In genomic region chr6:19849196-19849595, GRCh38 we compare ENCODE assay signal across 18 cellular contexts. TPM values are rescaled to one million over a fixed set of nuclear protein-coding genes. Genes with fewer than 3 reads are reported as not detected.
A peak's percentile ranks its signal among the peaks of the same experiment; 100 is the strongest.
DNase-seq lines count a peak whose midpoint lies in the region; ATAC-seq, FAIRE-seq and TF ChIP-seq lines count a peak whose summit lies in the region.
"Had no signal": no experiment of that assay in that cellular context is flagged by ENCODE, and none has a peak within 500 bp of the region (broad histone marks: within the 10 kb centered on the region; RNA-seq: fewer than 3 reads in every experiment).

No MANE protein-coding gene starts in this region.

- dilution Hi-C loops in mammary epithelial cell (cut with HindIII; ENCODE audit: low sequenced_read_pairs), result no loop called here

- no peaks in the 10 kb centered on the region for H3K27me3 ChIP-seq in tibial artery
- no peaks in the 10 kb centered on the region for H3K27me3 ChIP-seq in mammary epithelial cell (ENCODE audit: insufficient read depth, low read length)

- WGBS in mammary epithelial cell (ENCODE audit: low coverage, missing lambda C conversion rate), result 70% methylated on average over 3 of the region's 3 CpGs

- H3K79me2 ChIP-seq in mammary epithelial cell (ENCODE audit: insufficient read depth, low read length), result no peaks in the 10 kb centered on the region

- H3K27ac ChIP-seq in tibial artery, result peak overlapping the region; percentile 79 to 84
- H3K27ac ChIP-seq in mammary epithelial cell (ENCODE audit: insufficient read depth, low read depth, low read length), result no peak overlapping the region
- H3K27ac ChIP-seq: 22Rv1 had no signal

- H2AFZ ChIP-seq in mammary epithelial cell (ENCODE audit: low read depth, low read length), result no peak overlapping the region

- TF ChIP-seq CTCF in brain (conservative IDR thresholded peaks at IDR 0.05) (no peak), tibial artery (IDR thresholded peaks at IDR 0.05) (no peak), mammary epithelial cell (conservative IDR thresholded peaks at IDR 0.05 in 1 of 2, IDR thresholded peaks at IDR 0.05 in 1 of 2; ENCODE audit: extremely low read depth in 1 of 2, insufficient read depth in 1 of 2, low read depth in 1 of 2, low read length in 2 of 2) (no peak)

- FAIRE-seq in islet of Langerhans (lab: Jason Lieb, UNC), result peak; percentile 41

- H3K9me3 ChIP-seq in tibial artery, result no peaks in the 10 kb centered on the region
- no peaks in the 10 kb centered on the region for H3K9me3 ChIP-seq in mammary epithelial cell (replicated peaks; ENCODE audit: insufficient read depth, low read length)

- H3K4me1 ChIP-seq in tibial artery (peaks cover 0 to 50% (median 23%) of the 10 kb centered on the region in 4 donors), mammary epithelial cell (ENCODE audit: insufficient read depth, low read length) (no peaks in the 10 kb centered on the region)

- H3K4me3 ChIP-seq in tibial artery (peak overlapping the region; percentile 29), mammary epithelial cell (replicated peaks in 1 of 3; ENCODE audit: insufficient read depth in 1 of 3, low read depth in 2 of 3, low read length in 3 of 3) (no peak overlapping the region)

- peaks cover 58% of the 10 kb centered on the region for H3K4me1 Mint-ChIP-seq in brain

- H3K4me3 Mint-ChIP-seq in brain, result no peak overlapping the region

- DNase-seq in NCI-H2029 treated with DMSO at 0.1 percent for 48 hours (lab: John Stamatoyannopoulos, UW), result peak; percentile 83
- no peak for DNase-seq in NCI-H2029 (lab: John Stamatoyannopoulos, UW)
- no peak for DNase-seq in tibial artery
- no peak for DNase-seq in mammary epithelial cell
- DNase-seq: C1 segment of cervical spinal cord; DMS153; EL; HCEC 1CT; Karpas-422; NCI-H1930; NCI-H2227 treated with DMSO at 0.1 percent for 48 hours; NCI-H524 treated with DMSO at 0.1 percent for 48 hours; NK-92 treated with Interleukin-12 subunit alpha and Interleukin-12 subunit beta, amount 100 ng/mL, for 24 hours had no signal

- BruUV-seq in mammary epithelial cell (replicated peaks; lab: Mats Ljungman, UMichigan), result no TSS peak

- in situ Hi-C loops in mammary epithelial cell (cut with MboI; ENCODE audit: low sequenced_read_pairs in 2 of 2), result no loop called here

- no peaks in the 10 kb centered on the region for H3K9me3 Mint-ChIP-seq in brain

- H4K20me1 ChIP-seq in mammary epithelial cell (ENCODE audit: insufficient read depth, low read length), result no peaks in the 10 kb centered on the region

- peak overlapping the region in 4 of 5 experiments; percentile 5 to 83 (median 58) for H3K27ac Mint-ChIP-seq in brain

- no peak overlapping the region for H3K4me2 ChIP-seq in mammary epithelial cell (ENCODE audit: insufficient read depth, low read depth, low read length)

- no peak overlapping the region for H3K9ac ChIP-seq in mammary epithelial cell (ENCODE audit: insufficient read depth, low read length)

- H3K36me3 ChIP-seq in tibial artery (no peaks in the 10 kb centered on the region), mammary epithelial cell (ENCODE audit: insufficient read depth, low read length) (no peaks in the 10 kb centered on the region)

- H3K27me3 Mint-ChIP-seq in brain, result no peaks in the 10 kb centered on the region

- H3K36me3 Mint-ChIP-seq in brain, result peaks cover 5% of the 10 kb centered on the region

- ATAC-seq in GM21723 (IDR thresholded peaks at IDR 0.05; ENCODE audit: unreplicated experiment), result no peak
- no peak for ATAC-seq in HG03378 (IDR thresholded peaks at IDR 0.05; ENCODE audit: unreplicated experiment)

- CTCF ChIA-PET in mammary epithelial cell (lab: Charles Lee; ENCODE audit: low non-redundant PET), result interaction anchor here (0.7 kb wide), 1 partner anchor 824 kb away, joined by 4 read pairs; no protein-coding TSS in a partner anchor

- intact Hi-C loops in tibial artery (cut with DNase I; ENCODE audit: low total_unique reads), result loop anchor here (5.0 kb wide), 1 partner anchor 553 kb away; the partner anchor contains the start of gene E2F3
- intact Hi-C loops in mammary epithelial cell (cut with micrococcal nuclease), result no loop called here

RNA-seq across cellular contexts. Expression of gene ID4, which starts 12.0 kb away (rescaled TPM):
- polyA plus RNA-seq in brain (ENCODE audit: insufficient read depth, low read depth, low replicate concordance) (99.6 TPM), mammary epithelial cell (0.05 TPM)
- total RNA-seq in mammary epithelial cell, result 10 to 100 TPM in 1 of 2 donors, not detected in 1; 32.5 TPM
- not detected for polyA minus RNA-seq in mammary epithelial cell

Comparison
In these comparisons a context has a peak if more than half of its experiments do, and no peak if none do; other contexts are left out.
1. H3K4me3 ChIP-seq: peak in tibial artery (2 of 2); none in mammary epithelial cell (0 of 3).
2. RNA of gene ID4, which starts 12.0 kb away (polyA plus RNA-seq): 99.6 TPM in brain (single experiment); 0.05 TPM in mammary epithelial cell (single experiment); every median in the first group is over 10 times any median in the second.